8 cellular contexts compared by ENCODE assay signal in the genomic region with DNA sequence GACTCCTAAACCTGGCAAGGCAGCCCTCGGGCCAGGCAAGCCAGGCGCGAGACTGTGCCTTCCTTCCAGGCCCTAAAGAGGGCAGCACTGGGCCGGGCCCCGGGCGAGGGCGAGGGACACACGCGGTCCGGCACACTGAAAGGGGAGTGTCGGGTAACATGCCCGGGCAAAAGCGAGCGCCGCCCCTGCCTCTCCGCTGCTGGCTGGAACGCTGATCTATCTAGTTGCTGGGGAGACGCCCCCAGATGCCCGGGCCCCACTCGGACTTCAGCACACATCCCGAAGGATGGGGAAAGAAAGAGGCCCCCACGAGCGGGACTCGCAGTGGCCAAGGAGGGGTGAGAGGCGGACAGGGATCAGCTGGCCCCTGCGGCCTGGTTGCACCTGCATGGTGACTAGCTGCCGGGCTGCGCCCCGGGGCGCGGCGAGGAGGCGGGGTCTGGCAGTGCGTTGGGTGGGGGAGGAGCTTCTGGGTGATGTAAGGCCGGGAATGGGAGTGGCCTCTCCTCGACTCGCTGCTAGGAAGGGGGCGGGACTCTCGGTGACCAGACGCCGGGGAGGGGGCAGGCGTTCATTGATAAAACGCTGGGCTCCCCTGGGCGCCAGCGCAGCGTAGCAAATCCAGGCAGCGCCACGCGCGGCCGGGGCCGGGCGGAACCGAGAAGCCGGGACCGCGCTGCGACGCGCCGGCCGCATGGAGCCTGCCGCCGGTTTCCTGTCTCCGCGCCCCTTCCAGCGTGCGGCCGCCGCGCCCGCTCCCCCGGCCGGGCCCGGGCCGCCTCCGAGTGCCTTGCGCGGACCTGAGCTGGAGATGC. TPM values are rescaled to one million over a fixed set of nuclear protein-coding genes. Genes with fewer than 3 reads are reported as not detected.
DNase-seq lines count a peak whose midpoint lies in the region; ATAC-seq, FAIRE-seq and TF ChIP-seq lines count a peak whose summit lies in the region.

TSS of gene PLK3 (plus strand) at position 608 of the 815 bp plus-strand sequence. CDS start at position 695, 87 bp downstream.

- POLR2A ChIA-PET in activated CD4-positive, alpha-beta T cell treated with anti-CD3 and anti-CD28 coated beads for 36 hours (lab: Charles Lee), result interaction anchor here (0.6 to 5.1 kb wide), 20 partner anchors 9 to 722 kb away, joined by 3 to 186 read pairs (median 5); partner anchors contain the start of genes BEST4, BTBD19, HECTD3 and MUTYH

- FAIRE-seq in GM19239 (lab: Jason Lieb, UNC), result peak; percentile 99

- H3K9me3 ChIP-seq in BLaER1, result no peaks in the 10 kb centered on the region

- peak within 1 kb of the TSS; percentile 81 for H3K4me2 ChIP-seq in BLaER1

- TF ChIP-seq CTCF in choroid plexus epithelial cell (conservative IDR thresholded peaks at IDR 0.05; ENCODE audit: low read depth, low read length), result peak; percentile 91

- peak within 1 kb of the TSS; percentile 87 for H3K4me3 Mint-ChIP-seq in activated CD4-positive, alpha-beta T cell treated with anti-CD3 and anti-CD28 coated beads for 36 hours

- CTCF ChIA-PET in activated CD4-positive, alpha-beta T cell treated with anti-CD3 and anti-CD28 coated beads for 36 hours (lab: Charles Lee), result interaction anchor here (0.6 to 2.3 kb wide), 14 partner anchors 9 to 271 kb away, joined by 3 to 22 read pairs (median 6); partner anchors contain the start of genes BEST4, EIF2B3, HECTD3 and RNU5D-1

- H3K36me3 Mint-ChIP-seq in activated CD4-positive, alpha-beta T cell treated with anti-CD3 and anti-CD28 coated beads for 36 hours (ENCODE audit: low read depth), result peaks cover 43% of the 10 kb centered on the region

- H3K27me3 Mint-ChIP-seq in activated CD4-positive, alpha-beta T cell treated with anti-CD3 and anti-CD28 coated beads for 36 hours, result no peaks in the 10 kb centered on the region

- H3K27ac Mint-ChIP-seq in activated CD4-positive, alpha-beta T cell treated with anti-CD3 and anti-CD28 coated beads for 36 hours, result peak within 1 kb of the TSS; percentile 100

- H4K20me1 ChIP-seq in BLaER1, result no peaks in the 10 kb centered on the region

- H3K4me3 ChIP-seq in BLaER1 (peak within 1 kb of the TSS; percentile 91), choroid plexus epithelial cell (ENCODE audit: low read depth, low read length) (peak within 1 kb of the TSS; percentile 90)

- H3K27ac ChIP-seq in BLaER1, result peak within 1 kb of the TSS; percentile 93

- peaks cover 42% of the 10 kb centered on the region for H3K4me1 ChIP-seq in BLaER1

- intact Hi-C loops in activated CD4-positive, alpha-beta T cell treated with anti-CD3 and anti-CD28 coated beads for 36 hours (cut with DNase I, micrococcal nuclease), result loop anchor here (2.0 to 10.0 kb wide), 11 partner anchors 19 to 887 kb away; partner anchors contain the start of genes RNU5D-1 (in 2 of the 2), ARMH1 (in 1 of the 2), EIF2B3 (in 1 of the 2) and GPBP1L1 (in 1 of the 2)

- H3K4me1 Mint-ChIP-seq in activated CD4-positive, alpha-beta T cell treated with anti-CD3 and anti-CD28 coated beads for 36 hours, result peaks cover 41% of the 10 kb centered on the region

- ATAC-seq in HG03457 (IDR thresholded peaks at IDR 0.05; ENCODE audit: unreplicated experiment), result peak; percentile 64
- ATAC-seq in activated CD4-positive, alpha-beta T cell treated with anti-CD3 and anti-CD28 coated beads for 36 hours, result peak; percentile 84

- H3K27me3 ChIP-seq in BLaER1, result no peaks in the 10 kb centered on the region

- peak; percentile 96 for DNase-seq in GM19239 (ENCODE audit: insufficient read length, low spot score)
- peak; percentile 95 to 96 for DNase-seq in NCI-H524 (lab: John Stamatoyannopoulos, UW)
- DNase-seq in activated CD4-positive, alpha-beta T cell treated with anti-CD3 and anti-CD28 coated beads for 36 hours, result peak; percentile 99
- peak; percentile 99 for DNase-seq in choroid plexus epithelial cell (ENCODE audit: low read depth)
- DNase-seq in kidney glomerular epithelial cell (lab: John Stamatoyannopoulos, UW), result peak; percentile 93
- peak; percentile 95 to 98 for DNase-seq in stimulated activated CD4-positive, alpha-beta T cell treated with anti-CD3 and anti-CD28 coated beads, Interleukin-1b, Interleukin-23, amount 100 ng/mL, for 1 hour (ENCODE audit: low read depth in 2 of 2)

- H3K9me3 Mint-ChIP-seq in activated CD4-positive, alpha-beta T cell treated with anti-CD3 and anti-CD28 coated beads for 36 hours (ENCODE audit: low read depth), result no peaks in the 10 kb centered on the region

- H3K9ac ChIP-seq in BLaER1, result peak within 1 kb of the TSS; percentile 94

- peaks cover 32% of the 10 kb centered on the region for H3K36me3 ChIP-seq in BLaER1

RNA-seq across cellular contexts. Expression of gene PLK3, which starts in this region (rescaled TPM):
- total RNA-seq in activated CD4-positive, alpha-beta T cell treated with anti-CD3 and anti-CD28 coated beads for 36 hours, result 10 to 100 TPM; 52.1 to 52.7 TPM

Comparison
In these comparisons a context has a peak if more than half of its experiments do, and no peak if none do; other contexts are left out.
1. Peak in every context shown above with its lines: DNase-seq, ATAC-seq, H3K4me3 ChIP-seq and H3K27ac ChIP-seq.